In genomic region chr11:10866893-10867331, GRCh38 we compare ENCODE assay signal across 13 cellular contexts. TPM values are rescaled to one million over a fixed set of nuclear protein-coding genes. Genes with fewer than 3 reads are reported as not detected.
DNase-seq lines count a peak whose midpoint lies in the region; ATAC-seq, FAIRE-seq and TF ChIP-seq lines count a peak whose summit lies in the region.
"Had no signal": no experiment of that assay in that cellular context is flagged by ENCODE, and none has a peak within 500 bp of the region (broad histone marks: within the 10 kb centered on the region; RNA-seq: fewer than 3 reads in every experiment).

No MANE protein-coding gene starts in this region.

- WGBS in pancreas, 2 donors = 54 to 62% methylated on average over 10 of the region's 10 CpGs
- 70 to 79% (median 71%) methylated on average over 10 of the region's 10 CpGs for WGBS in ovary, 3 donors

- in situ Hi-C loops in SK-MEL-5 (cut with HindIII; ENCODE audit: low pct_unique_long_range_greater_than_20kb, low sequenced_read_pairs) = no loop called here

- peak in 3 of 4 donors; percentile 40 to 74 (median 47) for ATAC-seq in pancreas
- ATAC-seq in HG02623 (IDR thresholded peaks at IDR 0.05; ENCODE audit: unreplicated experiment) = no peak
- ATAC-seq: HCT116; stimulated activated naive B cell treated with anti-CD40 and anti-IgM and Interleukin-4, amounts not matched to agents 10 μg/mL and 1 μg/mL and 100 μg/mL, for 72 hours had no signal

- TF ChIP-seq EP300 in ovary (IDR thresholded peaks at IDR 0.05) = no peak

- TF ChIP-seq CTCF in foreskin fibroblast (IDR thresholded peaks at IDR 0.05; ENCODE audit: low read depth, low read length) = no peak
- TF ChIP-seq CTCF in pancreas (IDR thresholded peaks at IDR 0.05) = no peak
- no peak for TF ChIP-seq CTCF in ovary (IDR thresholded peaks at IDR 0.05)

- no peak for TF ChIP-seq POLR2A in ovary (IDR thresholded peaks at IDR 0.05)

- H3K27me3 ChIP-seq in pancreas (no peaks in the 10 kb centered on the region), ovary (no peaks in the 10 kb centered on the region)

- no peaks in the 10 kb centered on the region for H3K9me3 ChIP-seq in pancreas
- H3K9me3 ChIP-seq in ovary = no peaks in the 10 kb centered on the region

- no peaks in the 10 kb centered on the region for H3K36me3 ChIP-seq in pancreas
- no peaks in the 10 kb centered on the region for H3K36me3 ChIP-seq in ovary

- H3K4me3 ChIP-seq in foreskin fibroblast (ENCODE audit: low read depth in 1 of 2, low read length in 2 of 2) (no peak overlapping the region), pancreas (no peak overlapping the region), ovary (no peak overlapping the region)
- H3K4me3 ChIP-seq: skin epidermis had no signal

- H3K27ac ChIP-seq in pancreas (no peak overlapping the region), ovary (no peak overlapping the region)

- DNase-seq in EL (peak; percentile 69), SK-MEL-5 (ENCODE audit: low read depth, low spot score) (peak; percentile 10), foreskin fibroblast (peak; percentile 64 to 81), pancreas (no peak), NCI-H345 treated with DMSO at 0.1 percent for 48 hours (lab: John Stamatoyannopoulos, UW; ENCODE audit: unreplicated experiment) (no peak), ovary (no peak)
- no peak for DNase-seq in activated naive CD4-positive, alpha-beta T cell treated with Interleukin-2 at 50 U/mL for 16 hours
- DNase-seq: kidney; NCI-H2029; stimulated activated naive B cell treated with anti-CD40 and anti-IgM and Interleukin-4, amounts not matched to agents 10 μg/mL and 1 μg/mL and 100 μg/mL, for 72 hours had no signal

- H3K4me1 ChIP-seq in pancreas = peaks cover 0 to 2% (median 0%) of the 10 kb centered on the region in 3 donors
- peaks cover 3% of the 10 kb centered on the region for H3K4me1 ChIP-seq in ovary (ENCODE audit: insufficient read depth)

- FAIRE-seq in pancreas (lab: Jason Lieb, UNC) = no peak
- FAIRE-seq: kidney had no signal

- intact Hi-C loops in pancreas (cut with DNase I) (no loop called here), ovary (cut with DNase I) (no loop called here)

RNA-seq across cellular contexts. Expression of gene ZBED5, which starts 9.1 kb away (rescaled TPM):
- total RNA-seq in SK-MEL-5 (2014; rRNA removed; shearing (Covaris generic)) = 27.5 and 32.3 TPM in 2 replicates
- 19.2 and 33.5 TPM in 2 replicates for polyA plus RNA-seq in SK-MEL-5 (2015; cell fraction: cytosol; rRNA removed)
- polyA plus RNA-seq in SK-MEL-5 (2015; cell fraction: nucleus; rRNA removed) = 250 and 253 TPM in 2 replicates
- total RNA-seq in pancreas (10 to 100 TPM; 12.1 to 29.1 (median 17.6) TPM), ovary (10 to 100 TPM; 27.8 to 69.4 (median 56.9) TPM)
- polyA plus RNA-seq in pancreas (10 to 100 TPM; 25.5 to 49.3 TPM), ovary (10 to 100 TPM; 33.8 to 42.2 TPM)

RNA-seq across cellular contexts. Expression of gene EIF4G2, which starts 58.2 kb away (rescaled TPM):
- 934 and 959 TPM in 2 replicates for total RNA-seq in SK-MEL-5 (2014; rRNA removed; shearing (Covaris generic))
- polyA plus RNA-seq in SK-MEL-5 (2015; cell fraction: cytosol; rRNA removed) = 511 and 639 TPM in 2 replicates
- polyA plus RNA-seq in SK-MEL-5 (2015; cell fraction: nucleus; rRNA removed) = 710 and 851 TPM in 2 replicates
- 100 to 1,000 TPM; 288 to 475 (median 332) TPM for total RNA-seq in pancreas
- polyA plus RNA-seq in pancreas = 100 to 1,000 TPM in 1 of 2 donors, 10 to 100 TPM in 1; 88.6 to 191 TPM
- 100 to 1,000 TPM; 206 to 761 (median 582) TPM for total RNA-seq in ovary
- 100 to 1,000 TPM; 223 to 699 TPM for polyA plus RNA-seq in ovary

Comparison
In these comparisons a context has a peak if more than half of its experiments do, and no peak if none do; other contexts are left out.
1. DNase-seq: peak in EL (single experiment), SK-MEL-5 (single experiment) and foreskin fibroblast (2 of 2); none in pancreas (0 of 6), NCI-H345 treated with DMSO at 0.1 percent for 48 hours (single experiment), activated naive CD4-positive, alpha-beta T cell treated with Interleukin-2 at 50 U/mL for 16 hours (single experiment) and ovary (0 of 5).